ENCODE assay signal across 8 cellular contexts in genomic region chr11:129364143-129364654, GRCh38. TPM values are rescaled to one million over a fixed set of nuclear protein-coding genes. Genes with fewer than 3 reads are reported as not detected.
DNase-seq lines count a peak whose midpoint lies in the region; ATAC-seq and TF ChIP-seq lines count a peak whose summit lies in the region.

No MANE protein-coding gene starts in this region.

- no peaks in the 10 kb centered on the region for H3K9me3 Mint-ChIP-seq in T-helper 2 cell treated with Interferon-gamma antibody and Interleukin-4, amounts not matched to agents 5 μg/mL and 100 μg/mL, for 36 hours

- H3K36me3 Mint-ChIP-seq in T-helper 2 cell treated with Interferon-gamma antibody and Interleukin-4, amounts not matched to agents 5 μg/mL and 100 μg/mL, for 36 hours (ENCODE audit: low read depth) = no peaks in the 10 kb centered on the region

- peaks cover 0 to 8% (median 0%) of the 10 kb centered on the region in 6 donors for H3K4me1 ChIP-seq in spleen

- no peak overlapping the region for H3K4me3 Mint-ChIP-seq in T-helper 2 cell treated with Interferon-gamma antibody and Interleukin-4, amounts not matched to agents 5 μg/mL and 100 μg/mL, for 36 hours

- peaks cover 0 to 9% (median 0%) of the 10 kb centered on the region in 8 donors for H3K9me3 ChIP-seq in spleen

- DNase-seq in activated gamma-delta T cell treated with Interleukin-2 at 50 U/mL for 16 hours (peak; percentile 75), activated gamma-delta T cell (lab: John Stamatoyannopoulos, UW) (no peak), NCI-H146 (lab: John Stamatoyannopoulos, UW) (peak; percentile 81), astrocyte of the cerebellum (ENCODE audit: low read depth) (peak; percentile 75), iPS DF 19.7 (ENCODE audit: low read depth, low spot score) (peak; percentile 75), spleen (peak; percentile 87)
- peak; percentile 79 for DNase-seq in T-helper 2 cell treated with Interferon-gamma antibody and Interleukin-4, amounts not matched to agents 5 μg/mL and 100 μg/mL, for 36 hours (ENCODE audit: low spot score)

- H3K27ac Mint-ChIP-seq in T-helper 2 cell treated with Interferon-gamma antibody and Interleukin-4, amounts not matched to agents 5 μg/mL and 100 μg/mL, for 36 hours = no peak overlapping the region

- WGBS in spleen, 5 donors = 2 to 3% (median 3%) methylated on average over 13 to 19 of the region's 19 CpGs

- H3K27me3 Mint-ChIP-seq in T-helper 2 cell treated with Interferon-gamma antibody and Interleukin-4, amounts not matched to agents 5 μg/mL and 100 μg/mL, for 36 hours (ENCODE audit: low read depth) = peaks cover 42% of the 10 kb centered on the region

- no peak for TF ChIP-seq POLR2A in spleen (IDR thresholded peaks at IDR 0.05)

- intact Hi-C loops in spleen (cut with DNase I; ENCODE audit: low total_unique reads) = loop anchor here (10.0 kb wide), 1 partner anchor 391 kb away; no protein-coding TSS in a partner anchor

- H3K4me1 Mint-ChIP-seq in T-helper 2 cell treated with Interferon-gamma antibody and Interleukin-4, amounts not matched to agents 5 μg/mL and 100 μg/mL, for 36 hours (ENCODE audit: low read depth) = no peaks in the 10 kb centered on the region

- H3K36me3 ChIP-seq in spleen = no peaks in the 10 kb centered on the region

- peaks cover 0 to 82% (median 49%) of the 10 kb centered on the region in 7 donors for H3K27me3 ChIP-seq in spleen (replicated peaks in 1 of 7)

- in situ Hi-C loops in astrocyte of the cerebellum (cut with HindIII; ENCODE audit: low sequenced_read_pairs) = no loop called here

- peak; percentile 100 for TF ChIP-seq CTCF in astrocyte of the cerebellum (IDR thresholded peaks at IDR 0.05; ENCODE audit: low read depth, low read length, missing control alignments)
- TF ChIP-seq CTCF in spleen (IDR thresholded peaks at IDR 0.05 in 8 of 11, conservative IDR thresholded peaks at IDR 0.05 in 3 of 11) = peak; percentile 26 to 90 (median 82)

- no peak overlapping the region for H3K27ac ChIP-seq in spleen

- H3K4me3 ChIP-seq in astrocyte of the cerebellum (ENCODE audit: low read depth, low read length) (no peak overlapping the region), spleen (no peak overlapping the region)

- ATAC-seq in HG02884 (IDR thresholded peaks at IDR 0.05; ENCODE audit: unreplicated experiment) = peak; percentile 100

RNA-seq across cellular contexts. Expression of gene BARX2, which starts 11.4 kb away (rescaled TPM):
- total RNA-seq in spleen = not detected
- polyA plus RNA-seq in spleen = under 1 TPM; 0.03 to 0.06 (median 0.04) TPM
